Comparison of ENCODE assay signal across 8 cellular contexts in genomic region chr22:35399114-35399677, GRCh38. TPM values are rescaled to one million over a fixed set of nuclear protein-coding genes. Genes with fewer than 3 reads are reported as not detected.
DNase-seq lines count a peak whose midpoint lies in the region; ATAC-seq and TF ChIP-seq lines count a peak whose summit lies in the region.

No MANE protein-coding gene starts in this region.

- no peak for TF ChIP-seq POLR2A in vagina (IDR thresholded peaks at IDR 0.05)

- intact Hi-C loops in ascending aorta (cut with DNase I) (no loop called here), vagina (cut with DNase I) (no loop called here)

- DNase-seq in BE2C (no peak), ascending aorta (ENCODE audit: low spot score in 2 of 2) (no peak), memory B cell (ENCODE audit: low spot score in 2 of 2) (no peak), vagina (ENCODE audit: extremely low spot score in 2 of 2) (no peak), putamen (ENCODE audit: low spot score) (no peak), NCI-H526 (lab: John Stamatoyannopoulos, UW) (no peak)

- H3K36me3 ChIP-seq in BE2C = peaks cover 28% of the 10 kb centered on the region
- H3K36me3 ChIP-seq in HUES6 (ENCODE audit: control insufficient read depth, insufficient read depth, low read length) = peaks cover 30% of the 10 kb centered on the region
- peaks cover 0 to 9% of the 10 kb centered on the region in 2 donors for H3K36me3 ChIP-seq in ascending aorta
- H3K36me3 ChIP-seq in vagina = peaks cover 0 to 10% of the 10 kb centered on the region in 2 donors

- peaks cover 23% of the 10 kb centered on the region for H3K4me1 Mint-ChIP-seq in memory B cell

- peak overlapping the region; percentile 97 for H3K4me3 Mint-ChIP-seq in memory B cell

- H3K4me3 ChIP-seq in BE2C (ENCODE audit: low read depth, low read length) (peak overlapping the region; percentile 98), HUES6 (ENCODE audit: low read depth, low read length) (peak overlapping the region; percentile 87), ascending aorta (peak overlapping the region; percentile 63 to 91), vagina (peak overlapping the region; percentile 55 to 73)

- peak overlapping the region; percentile 99 for H3K9ac ChIP-seq in HUES6 (ENCODE audit: low read length)

- peak overlapping the region; percentile 99 for H3K27ac Mint-ChIP-seq in memory B cell

- no peaks in the 10 kb centered on the region for H3K27me3 Mint-ChIP-seq in memory B cell

- ATAC-seq in memory B cell (ENCODE audit: low read depth) (no peak), GM18909 (IDR thresholded peaks at IDR 0.05; ENCODE audit: poor library complexity, unreplicated experiment) (no peak)

- H3K36me3 Mint-ChIP-seq in memory B cell = peaks cover 10% of the 10 kb centered on the region

- peak overlapping the region; percentile 97 for H3K27ac ChIP-seq in HUES6 (ENCODE audit: low read depth, low read length)
- H3K27ac ChIP-seq in ascending aorta = peak overlapping the region; percentile 43 to 49
- peak overlapping the region; percentile 42 for H3K27ac ChIP-seq in vagina

- TF ChIP-seq CTCF in BE2C (IDR thresholded peaks at IDR 0.05; ENCODE audit: low read depth, low read length) (no peak), ascending aorta (IDR thresholded peaks at IDR 0.05) (no peak), vagina (IDR thresholded peaks at IDR 0.05) (no peak)

- H3K4me1 ChIP-seq in BE2C = no peaks in the 10 kb centered on the region
- H3K4me1 ChIP-seq in HUES6 (ENCODE audit: control insufficient read depth, insufficient read depth, low read length) = peaks cover 23% of the 10 kb centered on the region
- peaks cover 0 to 7% of the 10 kb centered on the region in 2 donors for H3K4me1 ChIP-seq in ascending aorta
- H3K4me1 ChIP-seq in vagina = peaks cover 17% of the 10 kb centered on the region

- H3K9me3 ChIP-seq in BE2C = no peaks in the 10 kb centered on the region
- H3K9me3 ChIP-seq in HUES6 (ENCODE audit: control insufficient read depth, insufficient read depth, low read depth, low read length) = no peaks in the 10 kb centered on the region
- no peaks in the 10 kb centered on the region for H3K9me3 ChIP-seq in ascending aorta
- H3K9me3 ChIP-seq in vagina = no peaks in the 10 kb centered on the region

- H3K9me3 Mint-ChIP-seq in memory B cell = no peaks in the 10 kb centered on the region

- no peaks in the 10 kb centered on the region for H3K27me3 ChIP-seq in BE2C
- H3K27me3 ChIP-seq in HUES6 (ENCODE audit: control insufficient read depth, insufficient read depth, low read length) = no peaks in the 10 kb centered on the region
- no peaks in the 10 kb centered on the region for H3K27me3 ChIP-seq in ascending aorta
- H3K27me3 ChIP-seq in vagina = no peaks in the 10 kb centered on the region

RNA-seq across cellular contexts. Expression of gene MCM5, which starts 0.7 kb away (rescaled TPM):
- 51.3 TPM for polyA plus RNA-seq in BE2C (2012; ENCODE audit: insufficient read depth, insufficient read length, low read depth)
- 31.1 TPM for total RNA-seq in ascending aorta
- 17.9 TPM for total RNA-seq in vagina

RNA-seq across cellular contexts. Expression of gene HMOX1, which starts 18.3 kb away (rescaled TPM):
- polyA plus RNA-seq in BE2C (2012; ENCODE audit: insufficient read depth, insufficient read length, low read depth) = 9.9 TPM
- 27.1 TPM for total RNA-seq in ascending aorta
- 26.8 TPM for total RNA-seq in vagina

Comparison
In these comparisons a context has a peak if more than half of its experiments do, and no peak if none do; other contexts are left out.
1. H3K27ac ChIP-seq: peak in every context shown above with its lines; median percentile 97 in HUES6; 46 in ascending aorta; 42 in vagina.